ENCODE assay signal across 26 cellular contexts in genomic region chr12:25852792-25853191, GRCh38.
DNase-seq lines count a peak whose midpoint lies in the region; ATAC-seq and TF ChIP-seq lines count a peak whose summit lies in the region.
"Had no signal": no experiment of that assay in that cellular context is flagged by ENCODE, and none has a peak within 500 bp of the region (broad histone marks: within the 10 kb centered on the region; RNA-seq: fewer than 3 reads in every experiment).

No MANE protein-coding gene starts in this region.

- no peak for TF ChIP-seq CTCF in BJ (IDR thresholded peaks at IDR 0.05; ENCODE audit: insufficient read depth, low read depth, low read length)
- TF ChIP-seq CTCF in HFFc6 (IDR thresholded peaks at IDR 0.05): no peak
- no peak for TF ChIP-seq CTCF in mammary epithelial cell (conservative IDR thresholded peaks at IDR 0.05 in 1 of 2, IDR thresholded peaks at IDR 0.05 in 1 of 2; ENCODE audit: extremely low read depth in 1 of 2, insufficient read depth in 1 of 2, low read depth in 1 of 2, low read length in 2 of 2)

- H3K9me3 ChIP-seq in mammary epithelial cell (replicated peaks; ENCODE audit: insufficient read depth, low read length): no peaks in the 10 kb centered on the region
- H3K9me3 ChIP-seq: mucosa of descending colon, ovary, thyroid gland had no signal

- intact Hi-C loops in mammary epithelial cell (cut with micrococcal nuclease): no loop called here

- H3K4me1 Mint-ChIP-seq in HFFc6 (ENCODE audit: low read depth): peaks cover 30% of the 10 kb centered on the region
- H3K4me1 Mint-ChIP-seq: nephron; stimulated activated naive CD8-positive, alpha-beta T cell treated with anti-CD3 and anti-CD28 coated beads, Interleukin-15, amount 100 ng/mL, for 72 hours had no signal

- peak overlapping the region; percentile 53 for H3K27ac Mint-ChIP-seq in HFFc6
- H3K27ac Mint-ChIP-seq: stimulated activated naive CD8-positive, alpha-beta T cell treated with anti-CD3 and anti-CD28 coated beads, Interleukin-15, amount 100 ng/mL, for 72 hours had no signal

- BruUV-seq in mammary epithelial cell (replicated peaks; lab: Mats Ljungman, UMichigan): no TSS peak

- H2AFZ ChIP-seq in mammary epithelial cell (ENCODE audit: low read depth, low read length): no peak overlapping the region

- no peak overlapping the region for H3K9ac ChIP-seq in mammary epithelial cell (ENCODE audit: insufficient read depth, low read length)

- POLR2A ChIA-PET in BJ (lab: Charles Lee): no interaction called here

- peaks cover 9% of the 10 kb centered on the region for H3K4me1 ChIP-seq in mammary epithelial cell (ENCODE audit: insufficient read depth, low read length)
- H3K4me1 ChIP-seq: thyroid gland had no signal

- no peaks in the 10 kb centered on the region for H3K9me3 Mint-ChIP-seq in HFFc6
- H3K9me3 Mint-ChIP-seq: activated T-cell treated with anti-CD3 and anti-CD28 coated beads, Interleukin-2, amount 50 U/mL, for 4 hours; nephron; stimulated activated naive CD8-positive, alpha-beta T cell treated with anti-CD3 and anti-CD28 coated beads, Interleukin-15, amount 100 ng/mL, for 72 hours had no signal

- no peak overlapping the region for H3K27ac ChIP-seq in mammary epithelial cell (ENCODE audit: insufficient read depth, low read depth, low read length)
- H3K27ac ChIP-seq: cardiac muscle cell, ovary, SK-N-MC, thyroid gland had no signal

- dilution Hi-C loops in mammary epithelial cell (cut with HindIII; ENCODE audit: low sequenced_read_pairs): no loop called here

- DNase-seq in BJ (ENCODE audit: low read depth) (peak; percentile 14), HFFc6 (peak; percentile 71), mammary epithelial cell (peak; percentile 10), foreskin melanocyte (peak; percentile 79), Ammon's horn (ENCODE audit: low spot score) (no peak), NCI-H2171 (lab: John Stamatoyannopoulos, UW) (no peak)
- DNase-seq: activated CD4-positive, alpha-beta T cell treated with anti-CD3 and anti-CD28 coated beads for 48 hours; activated naive CD4-positive, alpha-beta T cell; activated T-cell treated with anti-CD3 and anti-CD28 coated beads, Interleukin-2, amount 50 U/mL, for 4 hours; amniotic stem cell; C1 segment of cervical spinal cord; dermis blood vessel endothelial cell; mucosa of descending colon; NCI-H1105; NCI-H2029; NCI-H2227 treated with DMSO at 0.1 percent for 48 hours; ovary; right cardiac atrium; RPMI8226; stimulated activated naive CD8-positive, alpha-beta T cell treated with anti-CD3 and anti-CD28 coated beads, Interleukin-15, amount 100 ng/mL, for 72 hours; thyroid gland had no signal

- no peaks in the 10 kb centered on the region for H3K27me3 ChIP-seq in BJ (ENCODE audit: control insufficient read depth, insufficient read depth, low read length)
- H3K27me3 ChIP-seq in mammary epithelial cell (ENCODE audit: insufficient read depth, low read length): no peaks in the 10 kb centered on the region
- H3K27me3 ChIP-seq: cardiac muscle cell, ovary, thyroid gland had no signal

- no peaks in the 10 kb centered on the region for H3K36me3 Mint-ChIP-seq in HFFc6 (ENCODE audit: low read depth)

- H3K36me3 ChIP-seq in BJ (ENCODE audit: control insufficient read depth, insufficient read depth, low read length) (no peaks in the 10 kb centered on the region), mammary epithelial cell (ENCODE audit: insufficient read depth, low read length) (no peaks in the 10 kb centered on the region)
- H3K36me3 ChIP-seq: cardiac muscle cell, ovary, thyroid gland had no signal

- no peak for ATAC-seq in HG03135 (IDR thresholded peaks at IDR 0.05; ENCODE audit: unreplicated experiment)
- ATAC-seq in GM18511 (IDR thresholded peaks at IDR 0.05; ENCODE audit: unreplicated experiment): no peak
- ATAC-seq: activated T-cell treated with anti-CD3 and anti-CD28 coated beads, Interleukin-2, amount 50 U/mL, for 4 hours; mucosa of descending colon; right cardiac atrium; stimulated activated naive CD8-positive, alpha-beta T cell treated with anti-CD3 and anti-CD28 coated beads, Interleukin-15, amount 100 ng/mL, for 72 hours had no signal

- in situ Hi-C loops in mammary epithelial cell (cut with MboI; ENCODE audit: low sequenced_read_pairs in 2 of 2): no loop called here

- no peaks in the 10 kb centered on the region; the same call in 1 of the 2 replicates for H3K27me3 Mint-ChIP-seq in HFFc6 (ENCODE audit: insufficient read depth)
- H3K27me3 Mint-ChIP-seq: stimulated activated naive CD8-positive, alpha-beta T cell treated with anti-CD3 and anti-CD28 coated beads, Interleukin-15, amount 100 ng/mL, for 72 hours had no signal

- no peak overlapping the region for H3K4me3 Mint-ChIP-seq in HFFc6
- H3K4me3 Mint-ChIP-seq: activated T-cell treated with anti-CD3 and anti-CD28 coated beads, Interleukin-2, amount 50 U/mL, for 4 hours; nephron; stimulated activated naive CD8-positive, alpha-beta T cell treated with anti-CD3 and anti-CD28 coated beads, Interleukin-15, amount 100 ng/mL, for 72 hours had no signal

- CTCF ChIA-PET in BJ (lab: Yijun Ruan, JAX): no interaction called here
- CTCF ChIA-PET in mammary epithelial cell (lab: Charles Lee; ENCODE audit: low non-redundant PET): no interaction called here

- H3K79me2 ChIP-seq in mammary epithelial cell (ENCODE audit: insufficient read depth, low read length): no peaks in the 10 kb centered on the region

- H3K4me2 ChIP-seq in mammary epithelial cell (ENCODE audit: insufficient read depth, low read depth, low read length): no peak overlapping the region

- no peaks in the 10 kb centered on the region for H4K20me1 ChIP-seq in mammary epithelial cell (ENCODE audit: insufficient read depth, low read length)

- H3K4me3 ChIP-seq in BJ (ENCODE audit: low read depth, low read length): no peak overlapping the region
- no peak overlapping the region for H3K4me3 ChIP-seq in mammary epithelial cell (replicated peaks in 1 of 3; ENCODE audit: insufficient read depth in 1 of 3, low read depth in 2 of 3, low read length in 3 of 3)
- H3K4me3 ChIP-seq: cardiac muscle cell, mucosa of descending colon, ovary, SK-N-MC, thyroid gland had no signal

Comparison
In these comparisons a context has a peak if more than half of its experiments do, and no peak if none do; other contexts are left out.
1. DNase-seq: peak in BJ (single experiment), HFFc6 (single experiment), mammary epithelial cell (single experiment) and foreskin melanocyte (single experiment); none in Ammon's horn (single experiment) and NCI-H2171 (single experiment).